Comparison of ENCODE assay signal across 1 cellular context in genomic region chr16:67872131-67872630, GRCh38.
TF ChIP-seq lines count a peak whose summit lies in the region.

No MANE protein-coding gene starts in this region.

TF ChIP-seq in liver, 16 proteins besides CTCF, POLR2A, EP300 and RAD21 (continued from another document):
- TF ChIP-seq FOXA2 (IDR thresholded peaks at IDR 0.05), result no peak
- no peak for TF ChIP-seq SP1 (IDR thresholded peaks at IDR 0.05)
- no peak for TF ChIP-seq YY1 (IDR thresholded peaks at IDR 0.05)
- TF ChIP-seq MAX (IDR thresholded peaks at IDR 0.05), result no peak
- no peak for TF ChIP-seq JUND (IDR thresholded peaks at IDR 0.05)
- TF ChIP-seq EGR1 (IDR thresholded peaks at IDR 0.05; ENCODE audit: low read depth in 2 of 2), result no peak
- TF ChIP-seq HNF4G (IDR thresholded peaks at IDR 0.05), result no peak
